Comparison of ENCODE assay signal across 1 cellular context in genomic region chr5:139740138-139740992, GRCh38.
TF ChIP-seq lines count a peak whose summit lies in the region.

No MANE protein-coding gene starts in this region.

TF ChIP-seq in HEK293, 187 proteins besides CTCF, POLR2A, EP300 and RAD21 (continued from another document):
- TF ChIP-seq ZNF610 (tag by site-specific recombination; IDR thresholded peaks at IDR 0.05; ENCODE audit: borderline replicate concordance) (no peak), PRDM1 (tag by site-specific recombination; IDR thresholded peaks at IDR 0.05) (no peak)
TF ChIP-seq in HEK293: peak in this region for 4.
